ENCODE assay signal across 31 cellular contexts in genomic region chr9:31321256-31321655, GRCh38.
"Had no signal": no experiment of that assay in that cellular context is flagged by ENCODE, and none has a peak within 500 bp of the region (broad histone marks: within the 10 kb centered on the region; RNA-seq: fewer than 3 reads in every experiment).

No MANE protein-coding gene starts in this region.

- H3K4me3 Mint-ChIP-seq: activated CD4-positive, alpha-beta T cell treated with anti-CD3 and anti-CD28 coated beads for 36 hours; activated CD4-positive, alpha-beta T cell treated with anti-CD3 and anti-CD28 coated beads, Interleukin-2, amount 10 ng/mL, durations not matched to agents 7 days and 5 days; activated CD8-positive, alpha-beta T cell treated with anti-CD3 and anti-CD28 coated beads for 36 hours; activated naive CD8-positive, alpha-beta T cell; activated T-cell treated with anti-CD3 and anti-CD28 coated beads, Interleukin-2, amount 50 U/mL, for 4 hours; activated T-helper 17 cell treated with anti-CD3 and anti-CD28 coated beads, Interleukin-2, amount 50 U/mL, for 72 hours; central memory CD8-positive, alpha-beta T cell; T-cell; T-helper 1 cell treated with Interleukin-12 subunit alpha and Interleukin-12 subunit beta and Interleukin-4 antibody, amounts not matched to agents 30 μg/mL and 1 μg/mL, for 36 hours; T-helper 2 cell treated with Interferon-gamma antibody and Interleukin-4, amounts not matched to agents 5 μg/mL and 100 μg/mL, for 36 hours had no signal

- H3K36me3 ChIP-seq: brain microvascular endothelial cell, heart left ventricle, WERI-Rb-1 had no signal

- H3K27ac ChIP-seq: brain microvascular endothelial cell, epithelial cell of prostate, heart left ventricle, WERI-Rb-1 had no signal

- H3K4me1 ChIP-seq: heart left ventricle had no signal

- H3K9me3 Mint-ChIP-seq: activated CD4-positive, alpha-beta T cell treated with anti-CD3 and anti-CD28 coated beads, Interleukin-2, amount 10 ng/mL, durations not matched to agents 7 days and 5 days; activated T-cell treated with anti-CD3 and anti-CD28 coated beads, Interleukin-2, amount 50 U/mL, for 4 hours; activated T-helper 17 cell treated with anti-CD3 and anti-CD28 coated beads, Interleukin-2, amount 50 U/mL, for 72 hours; central memory CD8-positive, alpha-beta T cell; T-cell; T-helper 1 cell treated with Interleukin-12 subunit alpha and Interleukin-12 subunit beta and Interleukin-4 antibody, amounts not matched to agents 30 μg/mL and 1 μg/mL, for 36 hours; T-helper 2 cell treated with Interferon-gamma antibody and Interleukin-4, amounts not matched to agents 5 μg/mL and 100 μg/mL, for 36 hours had no signal

- H3K27me3 Mint-ChIP-seq: activated CD4-positive, alpha-beta T cell treated with anti-CD3 and anti-CD28 coated beads for 36 hours; activated CD4-positive, alpha-beta T cell treated with anti-CD3 and anti-CD28 coated beads, Interleukin-2, amount 10 ng/mL, durations not matched to agents 7 days and 5 days; activated CD8-positive, alpha-beta T cell treated with anti-CD3 and anti-CD28 coated beads for 36 hours; activated naive CD8-positive, alpha-beta T cell; activated T-helper 17 cell treated with anti-CD3 and anti-CD28 coated beads, Interleukin-2, amount 50 U/mL, for 72 hours; central memory CD8-positive, alpha-beta T cell; T-cell had no signal

- ATAC-seq: activated CD4-positive, alpha-beta T cell treated with anti-CD3 and anti-CD28 coated beads for 36 hours; activated CD8-positive, alpha-beta T cell treated with anti-CD3 and anti-CD28 coated beads for 36 hours; activated T-cell treated with anti-CD3 and anti-CD28 coated beads, Interleukin-2, amount 50 U/mL, for 4 hours; activated T-helper 17 cell treated with anti-CD3 and anti-CD28 coated beads, Interleukin-2, amount 50 U/mL, for 72 hours; heart left ventricle; T-cell had no signal

- H3K9me3 ChIP-seq: heart left ventricle had no signal

- H3K36me3 Mint-ChIP-seq: activated naive CD8-positive, alpha-beta T cell; T-cell had no signal

- H3K4me3 ChIP-seq: heart left ventricle had no signal

- DNase-seq: activated CD4-positive, alpha-beta T cell treated with anti-CD3 and anti-CD28 coated beads for 36 hours; activated CD4-positive, alpha-beta T cell treated with anti-CD3 and anti-CD28 coated beads, Interleukin-2, amount 10 ng/mL, durations not matched to agents 7 days and 5 days; activated CD4-positive, alpha-beta T cell treated with anti-CD3 and anti-CD28 coated beads, Interleukin-2, amount 50 U/mL, for 4 hours; activated CD4-positive, CD25-positive, alpha-beta regulatory T cell; activated CD4-positive, CD25-positive, alpha-beta regulatory T cell treated with anti-CD3 and anti-CD28 coated beads, Interleukin-2, amount 50 U/mL, for 72 hours; activated CD8-positive, alpha-beta memory T cell treated with anti-CD3 and anti-CD28 coated beads for 24 hours; activated CD8-positive, alpha-beta T cell treated with anti-CD3 and anti-CD28 coated beads for 36 hours; activated effector memory CD4-positive, alpha-beta T cell treated with Interleukin-2 at 50 U/mL for 16 hours; activated gamma-delta T cell treated with Interleukin-2 at 50 U/mL for 16 hours; activated naive CD4-positive, alpha-beta T cell treated with anti-CD3 and anti-CD28 coated beads, Interleukin-2, amount 50 U/mL, for 16 hours; activated naive CD4-positive, alpha-beta T cell treated with Interleukin-2 at 50 U/mL for 16 hours; activated T-cell treated with anti-CD3 and anti-CD28 coated beads, Interleukin-2, amount 50 U/mL, for 4 hours; amniotic stem cell; anterior cingulate cortex; brain microvascular endothelial cell; cortex of kidney; dermis blood vessel endothelial cell; effector CD4-positive, alpha-beta T cell; foreskin fibroblast; glutamatergic neuron; heart left ventricle; SW 1271; T-cell; T1000; WERI-Rb-1 had no signal

- H3K27me3 ChIP-seq: brain microvascular endothelial cell, heart left ventricle had no signal

- H3K27ac Mint-ChIP-seq: activated CD4-positive, alpha-beta T cell treated with anti-CD3 and anti-CD28 coated beads for 36 hours; activated CD8-positive, alpha-beta T cell treated with anti-CD3 and anti-CD28 coated beads for 36 hours; activated T-helper 17 cell treated with anti-CD3 and anti-CD28 coated beads, Interleukin-2, amount 50 U/mL, for 72 hours; T-helper 1 cell treated with Interleukin-12 subunit alpha and Interleukin-12 subunit beta and Interleukin-4 antibody, amounts not matched to agents 30 μg/mL and 1 μg/mL, for 36 hours; T-helper 2 cell treated with Interferon-gamma antibody and Interleukin-4, amounts not matched to agents 5 μg/mL and 100 μg/mL, for 36 hours had no signal
